8 cellular contexts compared by ENCODE assay signal in genomic region chr12:21940972-21941521, GRCh38. TPM values are rescaled to one million over a fixed set of nuclear protein-coding genes. Genes with fewer than 3 reads are reported as not detected.
DNase-seq lines count a peak whose midpoint lies in the region; ATAC-seq, FAIRE-seq and TF ChIP-seq lines count a peak whose summit lies in the region.

ABCC9 (minus strand) TSS chr12:21941426; CDS start chr12:21936674, 4,752 bp downstream.

- H4K20me1 ChIP-seq in endothelial cell of umbilical vein (replicated peaks; ENCODE audit: control insufficient read depth, extremely low read depth, insufficient read depth, low read length) = no peaks in the 10 kb centered on the region

- intact Hi-C loops in endothelial cell of umbilical vein (cut with micrococcal nuclease) = no loop called here

- H3K9ac ChIP-seq in ES-I3 (ENCODE audit: low read depth, low read length) (peak within 1 kb of the TSS; percentile 62), endothelial cell of umbilical vein (replicated peaks; ENCODE audit: extremely low read depth, insufficient read depth, low read length) (no peak within 1 kb of the TSS)

- no peaks in the 10 kb centered on the region for H3K79me2 ChIP-seq in endothelial cell of umbilical vein (ENCODE audit: control insufficient read depth, insufficient read depth, low read length)

- no peak for TF ChIP-seq POLR2A in endothelial cell of umbilical vein (IDR thresholded peaks at IDR 0.05; ENCODE audit: low read depth, low read length)

- H3K27ac ChIP-seq in endothelial cell of umbilical vein (ENCODE audit: insufficient read depth, low read depth, low read length) = no peak within 1 kb of the TSS
- H3K27ac ChIP-seq in mesodermal cell (ENCODE audit: low read depth, low read length, severe bottlenecking) = peak within 1 kb of the TSS; percentile 8

- POLR2A ChIA-PET in endothelial cell of umbilical vein (lab: Charles Lee) = no interaction called here

- FAIRE-seq in endothelial cell of umbilical vein (lab: Jason Lieb, UNC) = peak; percentile 4

- H3K4me1 ChIP-seq in ES-I3 (ENCODE audit: insufficient read depth, low read length) (peaks cover 3% of the 10 kb centered on the region; the same call in 1 of the 2 replicates), endothelial cell of umbilical vein (ENCODE audit: control insufficient read depth, extremely low read depth, insufficient read depth, low read length) (peaks cover 12% of the 10 kb centered on the region), mesodermal cell (ENCODE audit: control insufficient read depth, insufficient read depth, low read length, poor library complexity, severe bottlenecking) (no peaks in the 10 kb centered on the region)

- DNase-seq in NCI-H82 (lab: John Stamatoyannopoulos, UW) = peak; percentile 89
- peak; percentile 16 for DNase-seq in endothelial cell of umbilical vein (ENCODE audit: low read depth, low spot score)
- peak; percentile 52 for DNase-seq in ureter (ENCODE audit: low spot score)
- DNase-seq in CD1c-positive myeloid dendritic cell (ENCODE audit: extremely low spot score) = no peak
- DNase-seq in GM13977 (ENCODE audit: low spot score) = no peak

- CTCF ChIA-PET in endothelial cell of umbilical vein (lab: Charles Lee) = interaction anchor here (1.2 kb wide), 2 partner anchors 15 to 243 kb away, joined by 3 to 4 read pairs; no protein-coding TSS in a partner anchor

- peaks cover 33 to 47% of the 10 kb centered on the region in 2 experiments for H3K27me3 ChIP-seq in endothelial cell of umbilical vein (ENCODE audit: control insufficient read depth in 2 of 2, insufficient read depth in 2 of 2, low read length in 2 of 2)

- in situ Hi-C loops in GM13977 (cut with MboI; ENCODE audit: low pct_unique_long_range_greater_than_20kb, low sequenced_read_pairs, unreplicated experiment) = no loop called here

- H2AFZ ChIP-seq in endothelial cell of umbilical vein (ENCODE audit: low read depth, low read length) = peak within 1 kb of the TSS; percentile 50

- TF ChIP-seq CTCF in endothelial cell of umbilical vein (IDR thresholded peaks at IDR 0.05; ENCODE audit: extremely low read depth in 1 of 2, insufficient read depth in 1 of 2, low read depth in 1 of 2, low read length in 2 of 2) (no peak), GM13977 (IDR thresholded peaks at IDR 0.05; ENCODE audit: extremely low read depth, insufficient read depth, missing control alignments) (no peak)

- BruUV-seq in endothelial cell of umbilical vein (replicated peaks; lab: Mats Ljungman, UMichigan) = no TSS peak

- H3K4me3 ChIP-seq in endothelial cell of umbilical vein (replicated peaks in 1 of 3; ENCODE audit: insufficient read depth in 1 of 3, low read depth in 1 of 3, low read length in 3 of 3) (peak within 1 kb of the TSS; percentile 7 to 44 (median 7)), mesodermal cell (ENCODE audit: extremely low read depth, insufficient read depth, low read length, poor library complexity, severe bottlenecking) (peak within 1 kb of the TSS; percentile 49)

- H3K36me3 ChIP-seq in ES-I3 (ENCODE audit: insufficient read depth, low read length) (no peaks in the 10 kb centered on the region), endothelial cell of umbilical vein (ENCODE audit: control insufficient read depth in 2 of 2, extremely low read depth in 1 of 2, insufficient read depth in 2 of 2, low read length in 2 of 2) (no peaks in the 10 kb centered on the region), mesodermal cell (ENCODE audit: control insufficient read depth, insufficient read depth, low read length) (no peaks in the 10 kb centered on the region)

- peak within 1 kb of the TSS; percentile 54 for H3K4me2 ChIP-seq in endothelial cell of umbilical vein (ENCODE audit: insufficient read depth, low read length)

- H3K9me3 ChIP-seq in ES-I3 (ENCODE audit: control insufficient read depth, insufficient read depth, low read length) (no peaks in the 10 kb centered on the region), endothelial cell of umbilical vein (replicated peaks; ENCODE audit: control insufficient read depth, insufficient read depth, low read length) (no peaks in the 10 kb centered on the region), mesodermal cell (ENCODE audit: control insufficient read depth, low read length) (no peaks in the 10 kb centered on the region)

- no peaks in the 10 kb centered on the region for H3K9me1 ChIP-seq in endothelial cell of umbilical vein (replicated peaks; ENCODE audit: control insufficient read depth, extremely low read depth, insufficient read depth, low read length)

- dilution Hi-C loops in endothelial cell of umbilical vein (cut with MboI; ENCODE audit: extremely low pct_ligation_motif_present, low sequenced_read_pairs) = no loop called here

- 0 to 2% methylated on average over 15 to 17 of the region's 35 CpGs for WGBS in mesodermal cell (ENCODE audit: insufficient coverage in 2 of 2), 2 experiments

- no peak for ATAC-seq in GM18868 (IDR thresholded peaks at IDR 0.05; ENCODE audit: unreplicated experiment)

TF ChIP-seq in endothelial cell of umbilical vein, 7 proteins besides CTCF, POLR2A, EP300 and RAD21:
- TF ChIP-seq EZH2 (IDR thresholded peaks at IDR 0.05; ENCODE audit: borderline replicate concordance, low read depth, low read length, severe bottlenecking) = peak; percentile 80
- no peak for TF ChIP-seq JUN (IDR thresholded peaks at IDR 0.05; ENCODE audit: borderline replicate concordance, insufficient read depth, insufficient read length, low read depth)
- no peak for TF ChIP-seq MAX (IDR thresholded peaks at IDR 0.05; ENCODE audit: insufficient read depth, insufficient read length)

RNA-seq across cellular contexts. Expression of gene ABCC9, which starts in this region (rescaled TPM):
- total RNA-seq in endothelial cell of umbilical vein = not detected in 2 replicates
- polyA plus RNA-seq in endothelial cell of umbilical vein = under 0.01 TPM in 1 of 2 replicates, not detected in the other
- not detected in 2 replicates for polyA plus RNA-seq in endothelial cell of umbilical vein (2011; cell fraction: cytosol; rRNA removed)
- polyA plus RNA-seq in endothelial cell of umbilical vein (2011; cell fraction: nucleus; rRNA removed) = 0.03 TPM in 2 replicates
- not detected in 2 replicates for polyA plus RNA-seq in endothelial cell of umbilical vein (2012)
- 0.12 and 0.15 TPM in 2 replicates for polyA minus RNA-seq in endothelial cell of umbilical vein
- polyA minus RNA-seq in endothelial cell of umbilical vein (2011; cell fraction: cytosol; rRNA and poly(A)+ RNA removed) = not detected
- polyA minus RNA-seq in endothelial cell of umbilical vein (2011; cell fraction: nucleus; rRNA and poly(A)+ RNA removed) = 0.10 and 0.29 TPM in 2 replicates
- polyA plus RNA-seq in mesodermal cell (2013, experiment 1 of 2) = 0.41 TPM
- polyA plus RNA-seq in mesodermal cell (2013, experiment 2 of 2) = 0.35 TPM
- 22.1 TPM for total RNA-seq in ureter

Comparison
In these comparisons a context has a peak if more than half of its experiments do, and no peak if none do; other contexts are left out.
1. RNA of gene ABCC9 (total RNA-seq): 22.1 TPM in ureter (single experiment); not detected in endothelial cell of umbilical vein; every median in the first group is over 10 times any median in the second.
2. Peak in DNase-seq, H3K4me3 ChIP-seq and H3K4me2 ChIP-seq in endothelial cell of umbilical vein; RNA of the gene not detected or under 1 TPM.
3. DNase-seq: peak in NCI-H82 (single experiment) and ureter (single experiment); none in CD1c-positive myeloid dendritic cell (single experiment) and GM13977 (single experiment).